1 cellular context compared by ENCODE assay signal in the genomic region with DNA sequence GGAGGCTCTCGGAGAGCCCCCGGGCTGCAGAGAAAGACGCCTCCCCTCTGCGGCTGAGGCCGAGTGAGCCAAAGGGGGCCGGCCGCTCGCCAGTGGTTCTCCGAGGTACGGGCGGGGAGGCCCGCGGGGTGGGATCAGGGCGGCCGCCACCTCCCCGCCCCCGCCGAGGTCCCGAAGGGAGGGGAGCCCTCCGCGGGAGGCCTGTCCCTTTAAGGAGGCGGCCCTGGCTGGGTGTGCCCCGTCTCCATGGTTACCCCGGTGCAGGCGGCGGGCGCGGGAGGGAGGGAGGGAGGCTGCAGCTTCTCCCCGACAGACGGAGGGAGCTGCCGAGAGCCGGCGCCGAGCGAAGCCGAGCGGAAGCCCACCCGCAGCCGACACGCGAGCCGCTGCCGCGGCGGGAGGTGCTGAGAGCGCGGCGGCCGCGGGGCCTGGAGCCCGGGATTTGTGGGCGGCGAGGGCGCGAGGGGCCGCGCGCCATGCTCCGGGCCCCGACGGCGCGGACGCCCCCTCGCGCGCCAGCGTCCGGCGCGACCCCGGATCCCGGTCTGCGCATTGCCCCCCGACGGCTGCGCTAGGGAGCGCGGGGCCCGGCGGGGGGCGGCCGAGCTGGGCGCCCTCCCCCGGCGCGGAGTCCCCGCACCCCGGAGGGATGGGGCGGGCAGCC.
TF ChIP-seq lines count a peak whose summit lies in the region.

A gene with protein sequence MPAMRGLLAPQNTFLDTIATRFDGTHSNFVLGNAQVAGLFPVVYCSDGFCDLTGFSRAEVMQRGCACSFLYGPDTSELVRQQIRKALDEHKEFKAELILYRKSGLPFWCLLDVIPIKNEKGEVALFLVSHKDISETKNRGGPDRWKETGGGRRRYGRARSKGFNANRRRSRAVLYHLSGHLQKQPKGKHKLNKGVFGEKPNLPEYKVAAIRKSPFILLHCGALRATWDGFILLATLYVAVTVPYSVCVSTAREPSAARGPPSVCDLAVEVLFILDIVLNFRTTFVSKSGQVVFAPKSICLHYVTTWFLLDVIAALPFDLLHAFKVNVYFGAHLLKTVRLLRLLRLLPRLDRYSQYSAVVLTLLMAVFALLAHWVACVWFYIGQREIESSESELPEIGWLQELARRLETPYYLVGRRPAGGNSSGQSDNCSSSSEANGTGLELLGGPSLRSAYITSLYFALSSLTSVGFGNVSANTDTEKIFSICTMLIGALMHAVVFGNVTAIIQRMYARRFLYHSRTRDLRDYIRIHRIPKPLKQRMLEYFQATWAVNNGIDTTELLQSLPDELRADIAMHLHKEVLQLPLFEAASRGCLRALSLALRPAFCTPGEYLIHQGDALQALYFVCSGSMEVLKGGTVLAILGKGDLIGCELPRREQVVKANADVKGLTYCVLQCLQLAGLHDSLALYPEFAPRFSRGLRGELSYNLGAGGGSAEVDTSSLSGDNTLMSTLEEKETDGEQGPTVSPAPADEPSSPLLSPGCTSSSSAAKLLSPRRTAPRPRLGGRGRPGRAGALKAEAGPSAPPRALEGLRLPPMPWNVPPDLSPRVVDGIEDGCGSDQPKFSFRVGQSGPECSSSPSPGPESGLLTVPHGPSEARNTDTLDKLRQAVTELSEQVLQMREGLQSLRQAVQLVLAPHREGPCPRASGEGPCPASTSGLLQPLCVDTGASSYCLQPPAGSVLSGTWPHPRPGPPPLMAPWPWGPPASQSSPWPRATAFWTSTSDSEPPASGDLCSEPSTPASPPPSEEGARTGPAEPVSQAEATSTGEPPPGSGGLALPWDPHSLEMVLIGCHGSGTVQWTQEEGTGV (plus strand): TSS at position 291 of the 664 bp plus-strand sequence. CDS start 387 bp downstream, outside the sequence.

TF ChIP-seq in SK-N-SH, 30 proteins besides CTCF, POLR2A, EP300 and RAD21 (continued from another document):
- TF ChIP-seq, protein P1, sequence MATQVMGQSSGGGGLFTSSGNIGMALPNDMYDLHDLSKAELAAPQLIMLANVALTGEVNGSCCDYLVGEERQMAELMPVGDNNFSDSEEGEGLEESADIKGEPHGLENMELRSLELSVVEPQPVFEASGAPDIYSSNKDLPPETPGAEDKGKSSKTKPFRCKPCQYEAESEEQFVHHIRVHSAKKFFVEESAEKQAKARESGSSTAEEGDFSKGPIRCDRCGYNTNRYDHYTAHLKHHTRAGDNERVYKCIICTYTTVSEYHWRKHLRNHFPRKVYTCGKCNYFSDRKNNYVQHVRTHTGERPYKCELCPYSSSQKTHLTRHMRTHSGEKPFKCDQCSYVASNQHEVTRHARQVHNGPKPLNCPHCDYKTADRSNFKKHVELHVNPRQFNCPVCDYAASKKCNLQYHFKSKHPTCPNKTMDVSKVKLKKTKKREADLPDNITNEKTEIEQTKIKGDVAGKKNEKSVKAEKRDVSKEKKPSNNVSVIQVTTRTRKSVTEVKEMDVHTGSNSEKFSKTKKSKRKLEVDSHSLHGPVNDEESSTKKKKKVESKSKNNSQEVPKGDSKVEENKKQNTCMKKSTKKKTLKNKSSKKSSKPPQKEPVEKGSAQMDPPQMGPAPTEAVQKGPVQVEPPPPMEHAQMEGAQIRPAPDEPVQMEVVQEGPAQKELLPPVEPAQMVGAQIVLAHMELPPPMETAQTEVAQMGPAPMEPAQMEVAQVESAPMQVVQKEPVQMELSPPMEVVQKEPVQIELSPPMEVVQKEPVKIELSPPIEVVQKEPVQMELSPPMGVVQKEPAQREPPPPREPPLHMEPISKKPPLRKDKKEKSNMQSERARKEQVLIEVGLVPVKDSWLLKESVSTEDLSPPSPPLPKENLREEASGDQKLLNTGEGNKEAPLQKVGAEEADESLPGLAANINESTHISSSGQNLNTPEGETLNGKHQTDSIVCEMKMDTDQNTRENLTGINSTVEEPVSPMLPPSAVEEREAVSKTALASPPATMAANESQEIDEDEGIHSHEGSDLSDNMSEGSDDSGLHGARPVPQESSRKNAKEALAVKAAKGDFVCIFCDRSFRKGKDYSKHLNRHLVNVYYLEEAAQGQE (IDR thresholded peaks at IDR 0.05; ENCODE audit: low read depth, low read length): no peak
- TF ChIP-seq POLR2AphosphoS5 (IDR thresholded peaks at IDR 0.05; ENCODE audit: low read depth, low read length): no peak
- TF ChIP-seq SMC3 (IDR thresholded peaks at IDR 0.05; ENCODE audit: low read depth, low read length): no peak
TF ChIP-seq in SK-N-SH: peak in this region for 0.
